Comparison of ENCODE assay signal across 1 cellular context in the genomic region with DNA sequence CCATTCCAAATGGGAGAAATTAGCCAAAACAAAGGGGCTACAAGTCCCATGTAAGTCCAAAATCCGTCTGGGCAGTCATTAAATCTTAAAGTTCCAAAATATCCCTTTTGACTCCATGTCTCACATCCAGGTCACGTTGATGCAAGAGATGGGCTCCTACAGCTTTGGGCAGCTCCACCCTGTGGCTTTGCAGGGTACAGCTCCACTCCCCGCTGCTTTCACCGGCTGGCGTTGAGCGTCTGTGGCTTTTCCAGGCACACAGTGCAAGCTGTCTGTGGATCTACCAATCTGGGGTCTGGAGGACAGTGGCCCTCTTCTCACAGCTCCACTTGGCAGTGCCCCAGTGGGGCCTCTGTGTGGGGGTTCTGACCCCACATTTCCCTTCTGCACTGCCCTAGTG.
TF ChIP-seq lines count a peak whose summit lies in the region.

No MANE protein-coding gene starts in this region.

TF ChIP-seq in HCT116, 20 proteins besides CTCF, POLR2A, EP300 and RAD21 (continued from another document):
- TF ChIP-seq EZH2phosphoT487 (IDR thresholded peaks at IDR 0.05; ENCODE audit: borderline replicate concordance) = no peak
